ENCODE assay signal across 15 cellular contexts in the genomic region with DNA sequence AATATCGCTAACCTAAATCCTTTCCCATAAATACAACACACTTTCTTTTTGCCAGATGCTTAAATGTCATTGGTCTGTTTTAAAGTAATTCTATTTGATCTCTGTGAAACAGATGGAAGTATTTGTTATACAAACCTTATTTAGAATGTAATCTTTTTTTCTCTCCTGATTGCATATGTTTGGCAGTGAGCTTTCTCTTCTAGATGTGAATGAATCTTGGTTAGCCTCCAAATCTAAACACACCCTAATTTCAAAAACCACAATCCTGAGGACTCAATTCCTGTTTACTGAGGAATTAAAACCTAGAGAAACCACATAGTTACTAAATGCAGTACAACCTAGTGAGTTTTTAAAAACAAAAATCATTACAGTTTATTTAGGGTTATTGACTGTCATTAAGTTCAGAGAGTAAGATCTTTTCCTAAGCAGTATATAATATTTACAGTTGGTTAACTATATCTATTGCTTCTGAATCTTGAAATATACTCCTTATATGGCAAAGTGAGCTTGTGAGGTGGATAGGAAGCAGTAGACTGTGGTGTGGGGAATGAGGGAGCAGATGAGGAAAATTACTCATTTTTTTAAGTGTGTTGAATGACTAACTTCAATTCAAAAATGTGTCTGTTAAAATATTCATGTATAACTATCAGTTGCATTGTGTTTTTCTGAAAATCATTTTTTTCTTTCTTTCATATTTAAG.
DNase-seq lines count a peak whose midpoint lies in the region; ATAC-seq, FAIRE-seq and TF ChIP-seq lines count a peak whose summit lies in the region.
"Had no signal": no experiment of that assay in that cellular context is flagged by ENCODE, and none has a peak within 500 bp of the region (broad histone marks: within the 10 kb centered on the region; RNA-seq: fewer than 3 reads in every experiment).

No MANE protein-coding gene starts in this region.

- no peak for FAIRE-seq in astrocyte (lab: Jason Lieb, UNC)

- H3K4me1 Mint-ChIP-seq in astrocyte (ENCODE audit: low read depth, unreplicated experiment) = peaks cover 33% of the 10 kb centered on the region
- no peaks in the 10 kb centered on the region for H3K4me1 Mint-ChIP-seq in CD8-positive, alpha-beta memory T cell
- H3K4me1 Mint-ChIP-seq in naive thymus-derived CD8-positive, alpha-beta T cell = no peaks in the 10 kb centered on the region
- H3K4me1 Mint-ChIP-seq: CD4-positive, CD25-positive, alpha-beta regulatory T cell; stimulated activated memory B cell treated with anti-CD40 and anti-IgM and Interleukin-4, amounts not matched to agents 10 μg/mL and 1 μg/mL and 100 μg/mL, for 72 hours had no signal

- intact Hi-C loops in lower lobe of right lung (cut with DNase I) = no loop called here

- H3K9me3 Mint-ChIP-seq in astrocyte (ENCODE audit: unreplicated experiment) = no peaks in the 10 kb centered on the region
- H3K9me3 Mint-ChIP-seq in CD8-positive, alpha-beta memory T cell = peaks cover 2 to 17% (median 6%) of the 10 kb centered on the region in 5 donors
- peaks cover 0 to 9% (median 3%) of the 10 kb centered on the region in 9 donors for H3K9me3 Mint-ChIP-seq in naive thymus-derived CD8-positive, alpha-beta T cell

- no peak overlapping the region for H3K4me3 Mint-ChIP-seq in astrocyte (ENCODE audit: unreplicated experiment)
- H3K4me3 Mint-ChIP-seq in CD8-positive, alpha-beta memory T cell = no peak overlapping the region
- H3K4me3 Mint-ChIP-seq in naive thymus-derived CD8-positive, alpha-beta T cell = no peak overlapping the region
- H3K4me3 Mint-ChIP-seq: CD4-positive, CD25-positive, alpha-beta regulatory T cell; stimulated activated memory B cell treated with anti-CD40 and anti-IgM and Interleukin-4, amounts not matched to agents 10 μg/mL and 1 μg/mL and 100 μg/mL, for 72 hours had no signal

- no peaks in the 10 kb centered on the region for H4K20me1 ChIP-seq in astrocyte (ENCODE audit: insufficient read depth, low read length)

- peak; percentile 46 to 52 for ATAC-seq in lower lobe of right lung
- ATAC-seq in HG03135 (IDR thresholded peaks at IDR 0.05; ENCODE audit: unreplicated experiment) = no peak
- ATAC-seq in naive thymus-derived CD8-positive, alpha-beta T cell = no peak
- ATAC-seq: stimulated activated memory B cell treated with anti-CD40 and anti-IgM and Interleukin-4, amounts not matched to agents 10 μg/mL and 1 μg/mL and 100 μg/mL, for 72 hours had no signal

- no peaks in the 10 kb centered on the region for H3K27me3 ChIP-seq in HUES64 (ENCODE audit: insufficient read depth, low read length)
- H3K27me3 ChIP-seq in astrocyte (ENCODE audit: insufficient read depth, low read length) = no peaks in the 10 kb centered on the region
- H3K27me3 ChIP-seq in lower lobe of right lung (ENCODE audit: low read depth) = no peaks in the 10 kb centered on the region
- no peaks in the 10 kb centered on the region for H3K27me3 ChIP-seq in CD8-positive, alpha-beta memory T cell (ENCODE audit: insufficient read depth, low read length, poor library complexity, severe bottlenecking)

- no peaks in the 10 kb centered on the region for H3K36me3 ChIP-seq in HUES64 (ENCODE audit: insufficient read depth, low read length)
- no peaks in the 10 kb centered on the region for H3K36me3 ChIP-seq in astrocyte (ENCODE audit: insufficient read depth, low read length)
- no peaks in the 10 kb centered on the region for H3K36me3 ChIP-seq in lower lobe of right lung
- H3K36me3 ChIP-seq in CD8-positive, alpha-beta memory T cell (ENCODE audit: insufficient read depth, low read length) = no peaks in the 10 kb centered on the region

- POLR2A ChIA-PET in CD8-positive, alpha-beta memory T cell (lab: Charles Lee) = no interaction called here
- POLR2A ChIA-PET in naive thymus-derived CD8-positive, alpha-beta T cell (lab: Charles Lee) = no interaction called here

- H3K79me2 ChIP-seq in astrocyte (ENCODE audit: insufficient read depth, low read length) = no peaks in the 10 kb centered on the region

- H3K27me3 Mint-ChIP-seq in astrocyte (ENCODE audit: low read depth, unreplicated experiment) = no peaks in the 10 kb centered on the region
- H3K27me3 Mint-ChIP-seq in CD8-positive, alpha-beta memory T cell = peaks cover 0 to 2% of the 10 kb centered on the region in 2 donors
- H3K27me3 Mint-ChIP-seq in naive thymus-derived CD8-positive, alpha-beta T cell = peaks cover 0 to 24% (median 0%) of the 10 kb centered on the region in 5 donors
- H3K27me3 Mint-ChIP-seq: CD4-positive, CD25-positive, alpha-beta regulatory T cell; stimulated activated memory B cell treated with anti-CD40 and anti-IgM and Interleukin-4, amounts not matched to agents 10 μg/mL and 1 μg/mL and 100 μg/mL, for 72 hours had no signal

- H3K27ac Mint-ChIP-seq in astrocyte (ENCODE audit: unreplicated experiment) = peak overlapping the region; percentile 30
- no peak overlapping the region for H3K27ac Mint-ChIP-seq in CD8-positive, alpha-beta memory T cell
- no peak overlapping the region for H3K27ac Mint-ChIP-seq in naive thymus-derived CD8-positive, alpha-beta T cell
- H3K27ac Mint-ChIP-seq: CD4-positive, CD25-positive, alpha-beta regulatory T cell; stimulated activated memory B cell treated with anti-CD40 and anti-IgM and Interleukin-4, amounts not matched to agents 10 μg/mL and 1 μg/mL and 100 μg/mL, for 72 hours had no signal

- CTCF ChIA-PET in CD8-positive, alpha-beta memory T cell (lab: Charles Lee) = no interaction called here

- peaks cover 18% of the 10 kb centered on the region for H3K4me1 ChIP-seq in HUES64 (ENCODE audit: insufficient read depth, low read length)
- peaks cover 13% of the 10 kb centered on the region for H3K4me1 ChIP-seq in astrocyte (ENCODE audit: insufficient read depth, low read length)
- H3K4me1 ChIP-seq in lower lobe of right lung = no peaks in the 10 kb centered on the region
- no peaks in the 10 kb centered on the region for H3K4me1 ChIP-seq in CD8-positive, alpha-beta memory T cell (ENCODE audit: insufficient read depth, low read length)

- no peak overlapping the region for H3K4me3 ChIP-seq in HUES64 (ENCODE audit: low read length)
- no peak overlapping the region for H3K4me3 ChIP-seq in astrocyte (ENCODE audit: insufficient read depth, low read depth, low read length)
- H3K4me3 ChIP-seq in lower lobe of right lung = no peak overlapping the region
- no peak overlapping the region for H3K4me3 ChIP-seq in CD8-positive, alpha-beta memory T cell (ENCODE audit: low read length)

- H3K36me3 Mint-ChIP-seq in astrocyte (ENCODE audit: low read depth, unreplicated experiment) = no peaks in the 10 kb centered on the region
- no peaks in the 10 kb centered on the region for H3K36me3 Mint-ChIP-seq in CD8-positive, alpha-beta memory T cell
- no peaks in the 10 kb centered on the region for H3K36me3 Mint-ChIP-seq in naive thymus-derived CD8-positive, alpha-beta T cell
- H3K36me3 Mint-ChIP-seq: CD4-positive, CD25-positive, alpha-beta regulatory T cell; stimulated activated memory B cell treated with anti-CD40 and anti-IgM and Interleukin-4, amounts not matched to agents 10 μg/mL and 1 μg/mL and 100 μg/mL, for 72 hours had no signal

- H2AFZ ChIP-seq in astrocyte (ENCODE audit: low read depth, low read length) = no peak overlapping the region

- H3K9me3 ChIP-seq in HUES64 (ENCODE audit: insufficient read depth, low read depth, low read length) (no peaks in the 10 kb centered on the region; the same call in 1 of the 2 replicates), astrocyte (ENCODE audit: insufficient read depth, low read depth, low read length) (no peaks in the 10 kb centered on the region), lower lobe of right lung (no peaks in the 10 kb centered on the region)
- no peaks in the 10 kb centered on the region for H3K9me3 ChIP-seq in CD8-positive, alpha-beta memory T cell (ENCODE audit: low read length)

- WGBS in HUES64 = no CpG with 5 or more reads among the region's 1 CpG

- peak; percentile 91 for DNase-seq in AG09319 (ENCODE audit: extremely low read depth, low read depth)
- peak; percentile 86 for DNase-seq in astrocyte (ENCODE audit: low read depth)
- DNase-seq in lower lobe of right lung = no peak
- DNase-seq in CD8-positive, alpha-beta memory T cell = no peak
- no peak for DNase-seq in NCI-H1417 treated with DMSO at 0.1 percent for 48 hours (lab: John Stamatoyannopoulos, UW)
- DNase-seq in naive thymus-derived CD8-positive, alpha-beta T cell = no peak
- DNase-seq: activated CD4-positive, CD25-positive, alpha-beta regulatory T cell treated with anti-CD3 and anti-CD28 coated beads, Interleukin-2, amount 50 U/mL, for 72 hours; aorta; CD4-positive, CD25-positive, alpha-beta regulatory T cell; NCI-H1105 treated with DMSO at 0.1 percent for 48 hours; NCI-H774; stimulated activated CD4-positive, alpha-beta T cell treated with anti-CD3 and anti-CD28 coated beads, Interleukin-2, amount 100 ng/mL, for 24 hours had no signal

- TF ChIP-seq CTCF in AG09319 (IDR thresholded peaks at IDR 0.05; ENCODE audit: low read depth, low read length) (no peak), astrocyte (IDR thresholded peaks at IDR 0.05; ENCODE audit: insufficient read depth, low read depth, low read length) (no peak), lower lobe of right lung (IDR thresholded peaks at IDR 0.05) (no peak)

- peak overlapping the region; percentile 38 for H3K4me2 ChIP-seq in astrocyte (ENCODE audit: low read length)

- no peak overlapping the region for H3K9ac ChIP-seq in HUES64 (ENCODE audit: low read depth, low read length)
- H3K9ac ChIP-seq in astrocyte (ENCODE audit: low read length) = no peak overlapping the region

- H3K27ac ChIP-seq in HUES64 (ENCODE audit: low read depth, low read length) (0 out of 2 replicates have a peak overlapping the region, but pooled peaks have one; percentile 15), astrocyte (ENCODE audit: low read depth, low read length) (no peak overlapping the region), lower lobe of right lung (no peak overlapping the region)
- no peak overlapping the region for H3K27ac ChIP-seq in CD8-positive, alpha-beta memory T cell (ENCODE audit: low read depth, low read length)

Comparison
In these comparisons a context has a peak if more than half of its experiments do, and no peak if none do; other contexts are left out.
1. DNase-seq: peak in AG09319 (single experiment) and astrocyte (single experiment); none in lower lobe of right lung (single experiment), CD8-positive, alpha-beta memory T cell (0 of 5), NCI-H1417 treated with DMSO at 0.1 percent for 48 hours (single experiment) and naive thymus-derived CD8-positive, alpha-beta T cell (0 of 10).
2. ATAC-seq: peak in lower lobe of right lung (2 of 2); none in HG03135 (single experiment) and naive thymus-derived CD8-positive, alpha-beta T cell (0 of 2).